8 cellular contexts compared by ENCODE assay signal in genomic region chr3:13479582-13480339, GRCh38. TPM values are rescaled to one million over a fixed set of nuclear protein-coding genes. Genes with fewer than 3 reads are reported as not detected.
DNase-seq lines count a peak whose midpoint lies in the region; ATAC-seq and TF ChIP-seq lines count a peak whose summit lies in the region.

A gene with protein sequence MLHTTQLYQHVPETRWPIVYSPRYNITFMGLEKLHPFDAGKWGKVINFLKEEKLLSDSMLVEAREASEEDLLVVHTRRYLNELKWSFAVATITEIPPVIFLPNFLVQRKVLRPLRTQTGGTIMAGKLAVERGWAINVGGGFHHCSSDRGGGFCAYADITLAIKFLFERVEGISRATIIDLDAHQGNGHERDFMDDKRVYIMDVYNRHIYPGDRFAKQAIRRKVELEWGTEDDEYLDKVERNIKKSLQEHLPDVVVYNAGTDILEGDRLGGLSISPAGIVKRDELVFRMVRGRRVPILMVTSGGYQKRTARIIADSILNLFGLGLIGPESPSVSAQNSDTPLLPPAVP (plus strand): TSS chr3:13480306. CDS start chr3:13480348, 42 bp downstream.

- H3K4me3 ChIP-seq in AG10803 (ENCODE audit: low read length) (peak within 1 kb of the TSS; percentile 78), kidney epithelial cell (ENCODE audit: low read depth, low read length) (peak within 1 kb of the TSS; percentile 76)

- H3K36me3 ChIP-seq in kidney epithelial cell (ENCODE audit: control insufficient read depth, insufficient read depth, low read length) = no peaks in the 10 kb centered on the region

- peak; percentile 98 for ATAC-seq in GM19025 (IDR thresholded peaks at IDR 0.05; ENCODE audit: low read depth, unreplicated experiment)
- peak; percentile 97 for ATAC-seq in HG03342 (IDR thresholded peaks at IDR 0.05; ENCODE audit: unreplicated experiment)

- TF ChIP-seq CTCF in AG10803 (conservative IDR thresholded peaks at IDR 0.05; ENCODE audit: low read length) (no peak; the same call in 1 of the 2 replicates), kidney epithelial cell (IDR thresholded peaks at IDR 0.05; ENCODE audit: insufficient read depth, low read length, poor library complexity, severe bottlenecking) (peak; percentile 7)

- DNase-seq in AG10803 (ENCODE audit: low read depth) (peak; percentile 97), NCI-H345 treated with DMSO at 0.1 percent for 48 hours (lab: John Stamatoyannopoulos, UW; ENCODE audit: unreplicated experiment) (peak; percentile 77), cerebellar nuclear complex (lab: John Stamatoyannopoulos, UW) (peak; percentile 93 to 95), kidney epithelial cell (ENCODE audit: low read depth) (peak; percentile 77)
- peak; percentile 97 for DNase-seq in activated CD4-positive, CD25-positive, alpha-beta regulatory T cell treated with anti-CD3 and anti-CD28 coated beads, Interleukin-2, amount 50 U/mL, for 72 hours
- DNase-seq in stimulated activated CD4-positive, alpha-beta T cell treated with anti-CD3 and anti-CD28 coated beads, Interleukin-15, amount 100 ng/mL, for 24 hours = peak; percentile 99

- H3K27me3 ChIP-seq in kidney epithelial cell (ENCODE audit: control insufficient read depth, insufficient read depth, low read length) = no peaks in the 10 kb centered on the region

RNA-seq across cellular contexts. Expression of the gene that starts here (rescaled TPM):
- 14.3 and 17.3 TPM in 2 replicates for total RNA-seq in kidney epithelial cell

Comparison
In these comparisons a context has a peak if more than half of its experiments do, and no peak if none do; other contexts are left out.
1. Peak in every context shown above with its lines: DNase-seq, ATAC-seq and H3K4me3 ChIP-seq.